20 cellular contexts compared by ENCODE assay signal in genomic region chr19:41136636-41137035, GRCh38. TPM values are rescaled to one million over a fixed set of nuclear protein-coding genes. Genes with fewer than 3 reads are reported as not detected.
DNase-seq lines count a peak whose midpoint lies in the region; ATAC-seq and TF ChIP-seq lines count a peak whose summit lies in the region.
"Had no signal": no experiment of that assay in that cellular context is flagged by ENCODE, and none has a peak within 500 bp of the region (broad histone marks: within the 10 kb centered on the region; RNA-seq: fewer than 3 reads in every experiment).

No MANE protein-coding gene starts in this region.

- H3K4me1 Mint-ChIP-seq in CD4-positive, alpha-beta T cell (ENCODE audit: low read depth): peaks cover 14% of the 10 kb centered on the region
- H3K4me1 Mint-ChIP-seq in GM23338 (peaks cover 18% of the 10 kb centered on the region), nephron (no peaks in the 10 kb centered on the region)
- peaks cover 12 to 16% of the 10 kb centered on the region in 2 donors for H3K4me1 Mint-ChIP-seq in effector memory CD8-positive, alpha-beta T cell (ENCODE audit: low read depth in 2 of 2)

- H4K20me1 ChIP-seq in GM23338 (replicated peaks; ENCODE audit: insufficient read depth): no peaks in the 10 kb centered on the region

- DNase-seq in CD4-positive, alpha-beta T cell: no peak
- DNase-seq in GM23338 (ENCODE audit: low spot score) (no peak), caudate nucleus (lab: John Stamatoyannopoulos, UW) (no peak)
- DNase-seq in effector memory CD8-positive, alpha-beta T cell: no peak
- DNase-seq: anterior cingulate cortex, Calu3, EL, Kasumi-1, left lung, mucosa of descending colon, NCI-H1417 treated with DMSO at 0.1 percent for 48 hours, NCI-H526 had no signal

- TF ChIP-seq CTCF in CD4-positive, alpha-beta T cell (IDR thresholded peaks at IDR 0.05): no peak
- TF ChIP-seq CTCF in GM23338 (conservative IDR thresholded peaks at IDR 0.05; ENCODE audit: low read depth in 2 of 2) (no peak), nephron (IDR thresholded peaks at IDR 0.05; ENCODE audit: unreplicated experiment in 3 of 3) (no peak)

- no peaks in the 10 kb centered on the region for H3K9me3 ChIP-seq in CD4-positive, alpha-beta T cell (ENCODE audit: control insufficient read depth, low read length)
- H3K9me3 ChIP-seq: left lung, mucosa of descending colon, pancreas had no signal

- no peaks in the 10 kb centered on the region for H3K27me3 Mint-ChIP-seq in CD4-positive, alpha-beta T cell
- H3K27me3 Mint-ChIP-seq in GM23338 (ENCODE audit: insufficient read depth, low read depth, poor library complexity) (peaks cover 21% of the 10 kb centered on the region), nephron (ENCODE audit: low read depth) (peaks cover 36% of the 10 kb centered on the region)
- H3K27me3 Mint-ChIP-seq in effector memory CD8-positive, alpha-beta T cell: no peaks in the 10 kb centered on the region

- no peaks in the 10 kb centered on the region for H3K36me3 ChIP-seq in GM23338 (ENCODE audit: insufficient read depth)
- H3K36me3 ChIP-seq: left lung, pancreas had no signal

- H3K27me3 ChIP-seq in CD4-positive, alpha-beta T cell (ENCODE audit: control insufficient read depth, insufficient read depth, low read length): no peaks in the 10 kb centered on the region
- peaks cover 5% of the 10 kb centered on the region; the same call in 1 of the 2 replicates for H3K27me3 ChIP-seq in GM23338 (ENCODE audit: insufficient read depth)
- H3K27me3 ChIP-seq: pancreas had no signal

- peak overlapping the region; percentile 74; the same call in 1 of the 2 replicates for H3K4me2 ChIP-seq in GM23338

- H3K36me3 Mint-ChIP-seq in CD4-positive, alpha-beta T cell (ENCODE audit: low read depth): no peaks in the 10 kb centered on the region
- peaks cover 4% of the 10 kb centered on the region; the same call in 1 of the 3 replicates for H3K36me3 Mint-ChIP-seq in GM23338 (ENCODE audit: low read depth)
- peaks cover 3% of the 10 kb centered on the region for H3K36me3 Mint-ChIP-seq in effector memory CD8-positive, alpha-beta T cell (ENCODE audit: insufficient read depth)
- no peaks in the 10 kb centered on the region for H3K36me3 Mint-ChIP-seq in nephron (ENCODE audit: low read depth)
- H3K36me3 Mint-ChIP-seq: stimulated activated memory B cell treated with anti-CD40 and anti-IgM and Interleukin-4, amounts not matched to agents 10 μg/mL and 1 μg/mL and 100 μg/mL, for 72 hours had no signal

- 0 out of 2 replicates have a peak, but pooled peaks cover 5% of the 10 kb centered on the region for H3F3A ChIP-seq in GM23338 (replicated peaks; ENCODE audit: low read depth)

- no peaks in the 10 kb centered on the region for H3K9me2 ChIP-seq in GM23338 (ENCODE audit: insufficient read depth)

- no peaks in the 10 kb centered on the region for H3K79me2 ChIP-seq in GM23338 (replicated peaks; ENCODE audit: insufficient read depth)

- CTCF ChIA-PET in CD4-positive, alpha-beta T cell (lab: Charles Lee): no interaction called here

- H3K27ac Mint-ChIP-seq in CD4-positive, alpha-beta T cell: peak overlapping the region; percentile 27
- H3K27ac Mint-ChIP-seq in GM23338 (no peak overlapping the region; the same call in 1 of the 2 replicates), nephron (no peak overlapping the region)
- H3K27ac Mint-ChIP-seq in effector memory CD8-positive, alpha-beta T cell: peak overlapping the region in 1 of 2 donors; percentile 86
- H3K27ac Mint-ChIP-seq: stimulated activated memory B cell treated with anti-CD40 and anti-IgM and Interleukin-4, amounts not matched to agents 10 μg/mL and 1 μg/mL and 100 μg/mL, for 72 hours had no signal

- peak overlapping the region; percentile 81 for H3K4me3 Mint-ChIP-seq in CD4-positive, alpha-beta T cell
- peak overlapping the region; percentile 82; the same call in 2 of the 3 replicates for H3K4me3 Mint-ChIP-seq in GM23338
- peak overlapping the region; percentile 81 to 87 for H3K4me3 Mint-ChIP-seq in effector memory CD8-positive, alpha-beta T cell
- H3K4me3 Mint-ChIP-seq in nephron: peak overlapping the region; percentile 57 to 72 (median 71)

- intact Hi-C loops in CD4-positive, alpha-beta T cell (cut with DNase I, micrococcal nuclease): no loop called here

- no peak for ATAC-seq in CD4-positive, alpha-beta T cell (ENCODE audit: poor library complexity)
- ATAC-seq in GM23338: no peak
- no peak for ATAC-seq in effector memory CD8-positive, alpha-beta T cell (replicated peaks)
- ATAC-seq in GM21390 (IDR thresholded peaks at IDR 0.05; ENCODE audit: unreplicated experiment): no peak
- no peak for ATAC-seq in GM21360 (IDR thresholded peaks at IDR 0.05; ENCODE audit: unreplicated experiment)
- ATAC-seq: stimulated activated memory B cell treated with anti-CD40 and anti-IgM and Interleukin-4, amounts not matched to agents 10 μg/mL and 1 μg/mL and 100 μg/mL, for 72 hours had no signal

- POLR2A ChIA-PET in CD4-positive, alpha-beta T cell (lab: Charles Lee): interaction anchor here (0.6 kb wide), 1 partner anchor 263 kb away, joined by 4 read pairs; no protein-coding TSS in a partner anchor

- peak overlapping the region; percentile 63; the same call in 1 of the 2 replicates for H3K4me3 ChIP-seq in GM23338

- H3K9me3 Mint-ChIP-seq in CD4-positive, alpha-beta T cell: no peaks in the 10 kb centered on the region
- H3K9me3 Mint-ChIP-seq in GM23338: no peaks in the 10 kb centered on the region; the same call in 2 of the 3 replicates
- H3K9me3 Mint-ChIP-seq in effector memory CD8-positive, alpha-beta T cell: no peaks in the 10 kb centered on the region
- H3K9me3 Mint-ChIP-seq in nephron: peaks cover 5% of the 10 kb centered on the region
- H3K9me3 Mint-ChIP-seq: stimulated activated memory B cell treated with anti-CD40 and anti-IgM and Interleukin-4, amounts not matched to agents 10 μg/mL and 1 μg/mL and 100 μg/mL, for 72 hours had no signal

- H2AFZ ChIP-seq in GM23338: no peak overlapping the region

- H3K4me1 ChIP-seq in GM23338 (ENCODE audit: insufficient read depth): no peaks in the 10 kb centered on the region
- H3K4me1 ChIP-seq: left lung, pancreas had no signal

- H3K27ac ChIP-seq in CD4-positive, alpha-beta T cell (ENCODE audit: low read depth, low read length): no peak overlapping the region
- H3K27ac ChIP-seq in GM23338 (ENCODE audit: low read depth): 0 out of 2 replicates have a peak overlapping the region, but pooled peaks have one; percentile 39
- H3K27ac ChIP-seq in caudate nucleus (ENCODE audit: low read depth, low read length): no peak overlapping the region

TF ChIP-seq in GM23338, 12 proteins besides CTCF, POLR2A, EP300 and RAD21 (continues in another document):
- TF ChIP-seq NANOG (IDR thresholded peaks at IDR 0.05; ENCODE audit: borderline replicate concordance): no peak
- no peak for TF ChIP-seq CREB1 (CRISPR knock-in tag; IDR thresholded peaks at IDR 0.05; ENCODE audit: low read depth)

RNA-seq across cellular contexts. Expression of gene CYP2F1, which starts 22.4 kb away (rescaled TPM):
- total RNA-seq in CD4-positive, alpha-beta T cell: under 1 TPM; 0.47 to 0.96 TPM
- total RNA-seq in GM23338 (2014; rRNA removed; shearing (Covaris generic)): not detected in 2 replicates
- 0.99 and 1.1 TPM in 2 replicates for polyA plus RNA-seq in GM23338 (2016; fragmentation: Nextera tagmentation; extraction: Ambion mirVana)
- total RNA-seq: Calu3, glomerular endothelial cell, mucosa of descending colon, pancreas, sciatic nerve had no signal
- polyA plus RNA-seq: pancreas had no signal

RNA-seq across cellular contexts. Expression of gene CYP2A13, which starts 48.4 kb away (rescaled TPM):
- not detected for total RNA-seq in CD4-positive, alpha-beta T cell
- total RNA-seq in GM23338 (2014; rRNA removed; shearing (Covaris generic)): 0.35 and 0.50 TPM in 2 replicates
- 0.27 and 0.40 TPM in 2 replicates for polyA plus RNA-seq in GM23338 (2016; fragmentation: Nextera tagmentation; extraction: Ambion mirVana)
- total RNA-seq: Calu3, esophagus mucosa, glomerular endothelial cell, left lung, mucosa of descending colon, pancreas, sciatic nerve had no signal
- polyA plus RNA-seq: pancreas had no signal

RNA-seq across cellular contexts. Expression of gene CYP2S1, which starts 56.4 kb away (rescaled TPM):
- under 1 TPM; 0.78 to 0.82 TPM for total RNA-seq in CD4-positive, alpha-beta T cell
- 272 and 315 TPM in 2 replicates for total RNA-seq in GM23338 (2014; rRNA removed; shearing (Covaris generic))
- polyA plus RNA-seq in GM23338 (2016; fragmentation: Nextera tagmentation; extraction: Ambion mirVana): 130 and 137 TPM in 2 replicates

Comparison
In these comparisons a context has a peak if more than half of its experiments do, and no peak if none do; other contexts are left out.
1. RNA of gene CYP2S1, which starts 56.4 kb away (total RNA-seq): 272 to 315 TPM in GM23338; 0.78 to 0.82 TPM in CD4-positive, alpha-beta T cell; every median in the first group is over 100 times any median in the second.
2. Peak in every context shown above with its lines, with median percentiles within 50 percentile points of each other: H3K4me3 Mint-ChIP-seq.